12 cellular contexts compared by ENCODE assay signal in genomic region chr1:44276006-44276405, GRCh38.
DNase-seq lines count a peak whose midpoint lies in the region; FAIRE-seq and TF ChIP-seq lines count a peak whose summit lies in the region.
"Had no signal": no experiment of that assay in that cellular context is flagged by ENCODE, and none has a peak within 500 bp of the region (broad histone marks: within the 10 kb centered on the region; RNA-seq: fewer than 3 reads in every experiment).

No MANE protein-coding gene starts in this region.

- H3K4me3 ChIP-seq in tibial artery (no peak overlapping the region), breast epithelium (no peak overlapping the region)
- H3K4me3 ChIP-seq: SJCRH30 had no signal

- peak; percentile 55 for DNase-seq in DMS53 (lab: John Stamatoyannopoulos, UW)
- DNase-seq in NCI-H1436 (lab: John Stamatoyannopoulos, UW): peak; percentile 76
- peak; percentile 54 for DNase-seq in SKM-1 treated with dmso at 0.1 percent for 144 hours (lab: John Stamatoyannopoulos, UW; ENCODE audit: unreplicated experiment)
- DNase-seq in iris pigment epithelial cell (ENCODE audit: low read depth): peak; percentile 22
- no peak for DNase-seq in GM12892 (ENCODE audit: insufficient read length)
- no peak for DNase-seq in tibial artery
- no peak for DNase-seq in islet precursor cell
- DNase-seq in breast epithelium (ENCODE audit: low spot score in 2 of 2): no peak
- DNase-seq: glutamatergic neuron; nephron progenitor cell; stimulated activated CD4-positive, alpha-beta T cell treated with anti-CD3 and anti-CD28 coated beads, Interleukin-2, amount 100 ng/mL, for 48 hours had no signal

- intact Hi-C loops in tibial artery (cut with DNase I; ENCODE audit: low total_unique reads) (no loop called here), breast epithelium (cut with DNase I; ENCODE audit: low total_unique reads) (no loop called here)

- TF ChIP-seq CTCF in tibial artery (IDR thresholded peaks at IDR 0.05) (no peak), breast epithelium (IDR thresholded peaks at IDR 0.05) (no peak)

- no peak for FAIRE-seq in GM12892 (lab: Jason Lieb, UNC)

- TF ChIP-seq POLR2A in GM12892 (IDR thresholded peaks at IDR 0.05; ENCODE audit: low read depth, low read length): no peak
- no peak for TF ChIP-seq POLR2A in breast epithelium (IDR thresholded peaks at IDR 0.05)

- H3K27ac ChIP-seq in tibial artery (no peak overlapping the region), breast epithelium (no peak overlapping the region)
- H3K27ac ChIP-seq: SJCRH30 had no signal

- H3K4me1 ChIP-seq in tibial artery (peaks cover 0 to 19% (median 8%) of the 10 kb centered on the region in 4 donors), breast epithelium (no peaks in the 10 kb centered on the region)
- H3K4me1 ChIP-seq: SJCRH30 had no signal

- no peaks in the 10 kb centered on the region for H3K27me3 ChIP-seq in tibial artery
- no peaks in the 10 kb centered on the region for H3K27me3 ChIP-seq in breast epithelium
- H3K27me3 ChIP-seq: SJCRH30 had no signal

- no peaks in the 10 kb centered on the region for H3K9me3 ChIP-seq in tibial artery
- H3K9me3 ChIP-seq in breast epithelium: no peaks in the 10 kb centered on the region
- H3K9me3 ChIP-seq: SJCRH30 had no signal

- H3K36me3 ChIP-seq in tibial artery: peaks cover 0 to 10% (median 0%) of the 10 kb centered on the region in 3 donors
- H3K36me3 ChIP-seq in breast epithelium: no peaks in the 10 kb centered on the region

Comparison
In these comparisons a context has a peak if more than half of its experiments do, and no peak if none do; other contexts are left out.
1. DNase-seq: peak in DMS53 (single experiment), NCI-H1436 (single experiment), SKM-1 treated with dmso at 0.1 percent for 144 hours (single experiment) and iris pigment epithelial cell (single experiment); none in GM12892 (single experiment), tibial artery (0 of 2), islet precursor cell (single experiment) and breast epithelium (0 of 2).